In genomic region chr5:84430863-84431663, GRCh38 we compare ENCODE assay signal across 23 cellular contexts. TPM values are rescaled to one million over a fixed set of nuclear protein-coding genes. Genes with fewer than 3 reads are reported as not detected.
DNase-seq lines count a peak whose midpoint lies in the region; ATAC-seq and TF ChIP-seq lines count a peak whose summit lies in the region.
"Had no signal": no experiment of that assay in that cellular context is flagged by ENCODE, and none has a peak within 500 bp of the region (broad histone marks: within the 10 kb centered on the region; RNA-seq: fewer than 3 reads in every experiment).

No MANE protein-coding gene starts in this region.

- POLR2A ChIA-PET in A673 (lab: Charles Lee; ENCODE audit: low non-redundant PET), result no interaction called here

- no TSS peak for BruUV-seq in A673 (replicated peaks; lab: Mats Ljungman, UMichigan)

- no peaks in the 10 kb centered on the region for H3K4me1 ChIP-seq in A673 (ENCODE audit: insufficient read depth, low read length, poor library complexity, severe bottlenecking)
- H3K4me1 ChIP-seq: colonic mucosa, left ventricle myocardium inferior, right atrium auricular region had no signal

- H3K27ac ChIP-seq in A673 (ENCODE audit: low read depth, low read length, poor library complexity, severe bottlenecking), result no peak overlapping the region
- H3K27ac ChIP-seq: colonic mucosa, left ventricle myocardium inferior, right atrium auricular region had no signal

- ATAC-seq in HG02571 (IDR thresholded peaks at IDR 0.05; ENCODE audit: unreplicated experiment) (no peak), HG03354 (IDR thresholded peaks at IDR 0.05; ENCODE audit: poor library complexity, severe bottlenecking, unreplicated experiment) (no peak), GM19351 (IDR thresholded peaks at IDR 0.05; ENCODE audit: unreplicated experiment) (no peak)
- ATAC-seq: activated CD8-positive, alpha-beta T cell treated with anti-CD3 and anti-CD28 coated beads, Interleukin-2, amount 10 ng/mL, durations not matched to agents 7 days and 5 days; activated T-cell treated with anti-CD3 and anti-CD28 coated beads, Interleukin-2, amount 50 U/mL, for 4 hours; K562; T-helper 17 cell; WTC11 had no signal

- no peaks in the 10 kb centered on the region for H3K36me3 ChIP-seq in A673 (ENCODE audit: insufficient read depth, low read length, poor library complexity, severe bottlenecking)
- H3K36me3 ChIP-seq: colonic mucosa, left ventricle myocardium inferior, right atrium auricular region had no signal

- H3K9me3 ChIP-seq in A673 (ENCODE audit: low read depth, low read length, poor library complexity, severe bottlenecking), result no peaks in the 10 kb centered on the region
- H3K9me3 ChIP-seq: colonic mucosa, right atrium auricular region had no signal

- H3K27me3 ChIP-seq in A673 (replicated peaks; ENCODE audit: insufficient read depth, low read depth, low read length, poor library complexity), result no peaks in the 10 kb centered on the region
- H3K27me3 ChIP-seq: colonic mucosa, right atrium auricular region had no signal

- no peak for TF ChIP-seq CTCF in A673 (conservative IDR thresholded peaks at IDR 0.05; ENCODE audit: low read depth, low read length)

- DNase-seq in A673 (ENCODE audit: low spot score) (peak; percentile 7), H4 (ENCODE audit: low spot score) (peak; percentile 19), T1000 (lab: John Stamatoyannopoulos, UW) (peak; percentile 0), inferior parietal cortex (ENCODE audit: extremely low spot score) (peak; percentile 29), DMS79 (lab: John Stamatoyannopoulos, UW) (no peak)
- DNase-seq: activated CD8-positive, alpha-beta T cell treated with anti-CD3 and anti-CD28 coated beads, Interleukin-2, amount 10 ng/mL, durations not matched to agents 7 days and 5 days; activated naive CD4-positive, alpha-beta T cell treated with anti-CD3 and anti-CD28 coated beads, Interleukin-2, amount 50 U/mL, for 16 hours; activated T-cell treated with anti-CD3 and anti-CD28 coated beads, Interleukin-2, amount 50 U/mL, for 4 hours; colonic mucosa; EL; foreskin melanocyte; HCEC 1CT; left ventricle myocardium inferior; NCI-H510A treated with DMSO at 0.1 percent for 48 hours; SIG-M5; stimulated activated naive CD4-positive, alpha-beta T cell; T-helper 17 cell had no signal

- H3K4me3 ChIP-seq in A673 (ENCODE audit: low read depth, low read length, poor library complexity, severe bottlenecking), result no peak overlapping the region
- H3K4me3 ChIP-seq: colonic mucosa, K562, left ventricle myocardium inferior, right atrium auricular region had no signal

- CTCF ChIA-PET in A673 (lab: Charles Lee), result no interaction called here

- intact Hi-C loops in A673 (cut with micrococcal nuclease; ENCODE audit: unreplicated experiment), result no loop called here

RNA-seq across cellular contexts. Expression of gene EDIL3, which starts 46.4 kb away (rescaled TPM):
- total RNA-seq in A673 (2021), result 4.6 and 6.6 TPM in 2 replicates
- 178 and 227 TPM in 2 replicates for total RNA-seq in H4 (2014; rRNA removed; shearing (Covaris generic))
- total RNA-seq: activated CD8-positive, alpha-beta T cell treated with anti-CD3 and anti-CD28 coated beads, Interleukin-2, amount 10 ng/mL, durations not matched to agents 7 days and 5 days; T-helper 17 cell had no signal

Comparison
In these comparisons a context has a peak if more than half of its experiments do, and no peak if none do; other contexts are left out.
1. RNA of gene EDIL3, which starts 46.4 kb away (total RNA-seq): 178 to 227 TPM in H4; 4.6 to 6.6 TPM in A673; every median in the first group is over 10 times any median in the second.